1 cellular context compared by ENCODE assay signal in genomic region chr7:76260171-76260703, GRCh38.
TF ChIP-seq lines count a peak whose summit lies in the region.

No MANE protein-coding gene starts in this region.

TF ChIP-seq in GM12878, 131 proteins besides CTCF, POLR2A, EP300 and RAD21 (continued from another document):
- TF ChIP-seq BCLAF1 (IDR thresholded peaks at IDR 0.05) (no peak), RFX5 (IDR thresholded peaks at IDR 0.05; ENCODE audit: low read depth, low read length) (no peak), IKZF1 (conservative IDR thresholded peaks at IDR 0.05) (no peak), NFIC (IDR thresholded peaks at IDR 0.05; ENCODE audit: low read depth, low read length) (no peak), PKNOX1 (IDR thresholded peaks at IDR 0.05) (no peak), CBX3 (IDR thresholded peaks at IDR 0.05; ENCODE audit: borderline replicate concordance, low read depth) (no peak), ZNF274 (IDR thresholded peaks at IDR 0.05; ENCODE audit: insufficient read depth, insufficient read length) (no peak), MYC (IDR thresholded peaks at IDR 0.05; ENCODE audit: insufficient read depth, insufficient read length, insufficient replicate concordance, low read length, severe bottlenecking) (no peak), NR2F1 (conservative IDR thresholded peaks at IDR 0.05) (no peak), CUX1 (IDR thresholded peaks at IDR 0.05; ENCODE audit: insufficient replicate concordance, low read depth, low read length) (no peak), IRF4 (IDR thresholded peaks at IDR 0.05; ENCODE audit: low read depth, low read length) (no peak), NR2C1 (IDR thresholded peaks at IDR 0.05) (no peak), KAT2A (conservative IDR thresholded peaks at IDR 0.05; ENCODE audit: control insufficient read depth, low read depth, low read length) (no peak), POLR2AphosphoS5 (IDR thresholded peaks at IDR 0.05; ENCODE audit: low read length) (no peak), TCF7 (IDR thresholded peaks at IDR 0.05; ENCODE audit: borderline replicate concordance) (no peak), FOXK2 (IDR thresholded peaks at IDR 0.05) (no peak), RCOR1 (conservative IDR thresholded peaks at IDR 0.05; ENCODE audit: low read depth, low read length) (no peak)
